In genomic region chr2:67256892-67257291, GRCh38 we compare ENCODE assay signal across 21 cellular contexts.
DNase-seq lines count a peak whose midpoint lies in the region; ATAC-seq and TF ChIP-seq lines count a peak whose summit lies in the region.
"Had no signal": no experiment of that assay in that cellular context is flagged by ENCODE, and none has a peak within 500 bp of the region (broad histone marks: within the 10 kb centered on the region; RNA-seq: fewer than 3 reads in every experiment).

No MANE protein-coding gene starts in this region.

- H3K27ac Mint-ChIP-seq in HFFc6 (peak overlapping the region; percentile 55), T-cell (no peak overlapping the region)
- H3K27ac Mint-ChIP-seq: T-helper 2 cell treated with Interferon-gamma antibody and Interleukin-4, amounts not matched to agents 5 μg/mL and 100 μg/mL, for 36 hours had no signal

- peaks cover 43% of the 10 kb centered on the region for H3K4me1 ChIP-seq in ACC112 (ENCODE audit: control insufficient read depth, insufficient read depth, low read length, unreplicated experiment)
- H3K4me1 ChIP-seq: upper lobe of left lung had no signal

- H3K36me3 ChIP-seq in ACC112 (ENCODE audit: insufficient read depth, low read length) = no peaks in the 10 kb centered on the region
- H3K36me3 ChIP-seq: stomach, upper lobe of left lung had no signal

- H3K4me3 Mint-ChIP-seq in HFFc6 (no peak overlapping the region), T-cell (no peak overlapping the region)
- H3K4me3 Mint-ChIP-seq: T-helper 2 cell treated with Interferon-gamma antibody and Interleukin-4, amounts not matched to agents 5 μg/mL and 100 μg/mL, for 36 hours had no signal

- no peak overlapping the region for H3K4me3 ChIP-seq in ACC112 (ENCODE audit: low read depth, low read length)
- no peak overlapping the region for H3K4me3 ChIP-seq in astrocyte of the cerebellum (ENCODE audit: low read depth, low read length)
- no peak overlapping the region for H3K4me3 ChIP-seq in fibroblast of the aortic adventitia (ENCODE audit: low read depth, low read length)
- H3K4me3 ChIP-seq: hepatocyte, stomach, upper lobe of left lung had no signal

- no peaks in the 10 kb centered on the region for H3K27me3 ChIP-seq in ACC112 (ENCODE audit: insufficient read depth, low read length)
- H3K27me3 ChIP-seq: hepatocyte, stomach, upper lobe of left lung had no signal

- H3K79me2 ChIP-seq in ACC112 (ENCODE audit: control insufficient read depth, insufficient read depth, low read length, unreplicated experiment) = no peaks in the 10 kb centered on the region
- H3K79me2 ChIP-seq: hepatocyte had no signal

- H3K9me3 Mint-ChIP-seq in HFFc6 (no peaks in the 10 kb centered on the region), T-cell (no peaks in the 10 kb centered on the region)
- H3K9me3 Mint-ChIP-seq: T-helper 2 cell treated with Interferon-gamma antibody and Interleukin-4, amounts not matched to agents 5 μg/mL and 100 μg/mL, for 36 hours had no signal

- no peak overlapping the region for H2AFZ ChIP-seq in ACC112 (ENCODE audit: low read length, unreplicated experiment)
- H2AFZ ChIP-seq: hepatocyte had no signal

- CTCF ChIA-PET in T-cell (lab: Charles Lee) = no interaction called here

- POLR2A ChIA-PET in T-cell (lab: Charles Lee) = no interaction called here

- H3K36me3 Mint-ChIP-seq in HFFc6 (ENCODE audit: low read depth) = no peaks in the 10 kb centered on the region
- no peaks in the 10 kb centered on the region for H3K36me3 Mint-ChIP-seq in T-cell

- peak overlapping the region; percentile 56; the same call in 1 of the 2 replicates for H3K27ac ChIP-seq in ACC112 (ENCODE audit: low read depth, low read length)
- H3K27ac ChIP-seq: hepatocyte, stomach, upper lobe of left lung had no signal

- H3K27me3 Mint-ChIP-seq in HFFc6 (ENCODE audit: insufficient read depth) (no peaks in the 10 kb centered on the region), T-cell (no peaks in the 10 kb centered on the region)

- ATAC-seq in GM19452 (IDR thresholded peaks at IDR 0.05; ENCODE audit: unreplicated experiment) = no peak
- ATAC-seq in HG03196 (IDR thresholded peaks at IDR 0.05; ENCODE audit: unreplicated experiment) = no peak
- ATAC-seq in T-cell (replicated peaks in 1 of 4) = no peak

- peaks cover 66% of the 10 kb centered on the region for H3K4me1 Mint-ChIP-seq in HFFc6 (ENCODE audit: low read depth)
- H3K4me1 Mint-ChIP-seq in T-cell = no peaks in the 10 kb centered on the region

- DNase-seq in HFFc6 (peak; percentile 65), astrocyte of the cerebellum (ENCODE audit: low read depth) (peak; percentile 53), fibroblast of the aortic adventitia (ENCODE audit: low read depth) (peak; percentile 28), middle frontal gyrus (ENCODE audit: extremely low spot score, low spot score) (no peak), T-cell (no peak)
- DNase-seq: 8988T; activated CD4-positive, alpha-beta T cell treated with anti-CD3 and anti-CD28 coated beads, Interleukin-2, amount 50 U/mL, for 4 hours; activated gamma-delta T cell; amygdala; C1 segment of cervical spinal cord; islet precursor cell; NCI-H1930; NCI-H345; stimulated activated CD4-positive, alpha-beta T cell treated with anti-CD3 and anti-CD28 coated beads, Interleukin-4, amount 100 ng/mL, for 4 hours; stomach; upper lobe of left lung had no signal

- TF ChIP-seq CTCF in HFFc6 (IDR thresholded peaks at IDR 0.05) (no peak), astrocyte of the cerebellum (IDR thresholded peaks at IDR 0.05; ENCODE audit: low read depth, low read length, missing control alignments) (no peak), fibroblast of the aortic adventitia (IDR thresholded peaks at IDR 0.05; ENCODE audit: insufficient read depth, low read length) (no peak)

- in situ Hi-C loops in astrocyte of the cerebellum (cut with HindIII; ENCODE audit: low sequenced_read_pairs) = no loop called here

Comparison
In these comparisons a context has a peak if more than half of its experiments do, and no peak if none do; other contexts are left out.
1. DNase-seq: peak in HFFc6 (single experiment), astrocyte of the cerebellum (single experiment) and fibroblast of the aortic adventitia (single experiment); none in middle frontal gyrus (single experiment) and T-cell (0 of 34).